ENCODE assay signal across 8 cellular contexts in genomic region chr15:88621789-88622604, GRCh38. TPM values are rescaled to one million over a fixed set of nuclear protein-coding genes. Genes with fewer than 3 reads are reported as not detected.
DNase-seq lines count a peak whose midpoint lies in the region; ATAC-seq and TF ChIP-seq lines count a peak whose summit lies in the region.

No MANE protein-coding gene starts in this region.

- TF ChIP-seq CTCF in gastroesophageal sphincter (IDR thresholded peaks at IDR 0.05): no peak

- DNase-seq in EH (ENCODE audit: low read depth) (peak; percentile 69), MV-4-11 (lab: John Stamatoyannopoulos, UW) (peak; percentile 47), dedifferentiated amniotic fluid mesenchymal stem cell (ENCODE audit: extremely low spot score) (no peak)
- no peak for DNase-seq in activated T-cell treated with anti-CD3 and anti-CD28 coated beads, Interleukin-2, amount 50 U/mL, for 4 hours

- peak overlapping the region; percentile 97 for H3K4me3 Mint-ChIP-seq in activated T-cell treated with anti-CD3 and anti-CD28 coated beads, Interleukin-2, amount 50 U/mL, for 4 hours

- TF ChIP-seq POLR2A in gastroesophageal sphincter (IDR thresholded peaks at IDR 0.05): no peak

- TF ChIP-seq EP300 in gastroesophageal sphincter (IDR thresholded peaks at IDR 0.05): no peak

- peaks cover 20% of the 10 kb centered on the region for H3K36me3 Mint-ChIP-seq in activated T-cell treated with anti-CD3 and anti-CD28 coated beads, Interleukin-2, amount 50 U/mL, for 4 hours (ENCODE audit: insufficient read depth)

- no peaks in the 10 kb centered on the region for H3K9me3 ChIP-seq in gastroesophageal sphincter

- H3K27me3 Mint-ChIP-seq in activated T-cell treated with anti-CD3 and anti-CD28 coated beads, Interleukin-2, amount 50 U/mL, for 4 hours (ENCODE audit: low read depth): peaks cover 4% of the 10 kb centered on the region

- H3K27me3 ChIP-seq in gastroesophageal sphincter: no peaks in the 10 kb centered on the region
- no peaks in the 10 kb centered on the region for H3K27me3 ChIP-seq in rectal smooth muscle tissue (ENCODE audit: control insufficient read depth, insufficient read depth, low read length)

- H3K36me3 ChIP-seq in gastroesophageal sphincter (peaks cover 0 to 12% of the 10 kb centered on the region in 2 donors), rectal smooth muscle tissue (ENCODE audit: control insufficient read depth, insufficient read depth, low read length) (peaks cover 6% of the 10 kb centered on the region)

- H3K27ac ChIP-seq in gastroesophageal sphincter (peak overlapping the region; percentile 52 to 87 (median 84)), rectal smooth muscle tissue (ENCODE audit: low read depth, low read length) (peak overlapping the region; percentile 86)

- ATAC-seq in GM21786 (IDR thresholded peaks at IDR 0.05; ENCODE audit: unreplicated experiment) (peak; percentile 31), gastroesophageal sphincter (no peak), HG02763 (IDR thresholded peaks at IDR 0.05; ENCODE audit: unreplicated experiment) (no peak)
- peak; percentile 36 for ATAC-seq in activated T-cell treated with anti-CD3 and anti-CD28 coated beads, Interleukin-2, amount 50 U/mL, for 4 hours

- H3K4me3 ChIP-seq in gastroesophageal sphincter (peak overlapping the region; percentile 77 to 89), rectal smooth muscle tissue (ENCODE audit: low read length) (peak overlapping the region; percentile 73)

- peaks cover 0 to 43% (median 27%) of the 10 kb centered on the region in 3 donors for H3K4me1 ChIP-seq in gastroesophageal sphincter
- H3K4me1 ChIP-seq in rectal smooth muscle tissue (ENCODE audit: control insufficient read depth, insufficient read depth, low read length): peaks cover 12% of the 10 kb centered on the region

- no peaks in the 10 kb centered on the region for H3K9me3 Mint-ChIP-seq in activated T-cell treated with anti-CD3 and anti-CD28 coated beads, Interleukin-2, amount 50 U/mL, for 4 hours

- peaks cover 46% of the 10 kb centered on the region for H3K4me1 Mint-ChIP-seq in activated T-cell treated with anti-CD3 and anti-CD28 coated beads, Interleukin-2, amount 50 U/mL, for 4 hours (ENCODE audit: low read depth)

- 23 to 26% methylated on average over 6 to 10 of the region's 17 CpGs for WGBS in gastroesophageal sphincter (ENCODE audit: low coverage in 1 of 2), 2 donors

- H3K9ac ChIP-seq in rectal smooth muscle tissue (ENCODE audit: low read length): peak overlapping the region; percentile 38

RNA-seq across cellular contexts. Expression of gene AEN, which starts 0.9 kb away (rescaled TPM):
- total RNA-seq in activated T-cell treated with anti-CD3 and anti-CD28 coated beads, Interleukin-2, amount 50 U/mL, for 4 hours: 100 to 1,000 TPM; 103 to 141 (median 140) TPM
- total RNA-seq in gastroesophageal sphincter: 10 to 100 TPM; 11.0 to 23.4 (median 18.1) TPM

RNA-seq across cellular contexts. Expression of gene ISG20, which starts 16.8 kb away (rescaled TPM):
- total RNA-seq in activated T-cell treated with anti-CD3 and anti-CD28 coated beads, Interleukin-2, amount 50 U/mL, for 4 hours: 10 to 100 TPM; 26.8 to 37.8 (median 27.7) TPM
- total RNA-seq in gastroesophageal sphincter: 1 to 10 TPM; 2.5 to 8.7 (median 5.9) TPM

Comparison
In these comparisons a context has a peak if more than half of its experiments do, and no peak if none do; other contexts are left out.
1. DNase-seq: peak in EH (single experiment) and MV-4-11 (single experiment); none in activated T-cell treated with anti-CD3 and anti-CD28 coated beads, Interleukin-2, amount 50 U/mL, for 4 hours (single experiment) and dedifferentiated amniotic fluid mesenchymal stem cell (single experiment).
2. ATAC-seq: peak in GM21786 (single experiment) and activated T-cell treated with anti-CD3 and anti-CD28 coated beads, Interleukin-2, amount 50 U/mL, for 4 hours (2 of 2); none in gastroesophageal sphincter (single experiment) and HG02763 (single experiment).
3. RNA of gene AEN, which starts 0.9 kb away (total RNA-seq): 103 to 141 TPM in activated T-cell treated with anti-CD3 and anti-CD28 coated beads, Interleukin-2, amount 50 U/mL, for 4 hours; 11.0 to 23.4 TPM in gastroesophageal sphincter; every median in the first group is over 4 times any median in the second.